1 cellular context compared by ENCODE assay signal in the genomic region with DNA sequence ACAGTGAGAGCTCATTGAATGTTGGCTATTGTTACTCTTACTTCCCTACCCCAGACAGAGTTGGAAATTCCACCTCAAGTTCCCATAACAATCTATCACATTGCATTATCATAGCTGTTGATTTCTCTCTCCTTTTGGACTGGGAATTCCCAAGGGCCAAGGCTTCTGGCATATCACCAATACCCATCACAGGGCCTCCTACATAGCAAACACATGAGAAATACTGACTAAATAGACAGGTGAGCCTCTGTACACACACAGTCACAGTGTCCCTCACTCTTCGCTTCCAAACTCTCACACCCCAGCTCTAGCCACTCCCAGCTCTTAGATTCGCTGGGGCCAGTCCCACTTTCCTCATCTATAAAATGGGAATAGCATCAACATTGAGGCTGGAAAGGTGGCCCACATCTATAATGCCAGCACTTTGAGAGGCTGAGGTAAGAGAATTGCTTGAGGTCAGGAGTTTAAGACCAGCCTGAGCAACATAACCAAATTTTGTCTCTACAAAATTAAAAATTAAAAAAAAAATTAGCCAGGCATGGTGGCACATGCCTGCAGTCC.
TF ChIP-seq lines count a peak whose summit lies in the region.

No MANE protein-coding gene starts in this region.

TF ChIP-seq in HepG2, 621 proteins besides CTCF, POLR2A, EP300 and RAD21 (continued from another document and continues in another):
- TF ChIP-seq, protein P1, sequence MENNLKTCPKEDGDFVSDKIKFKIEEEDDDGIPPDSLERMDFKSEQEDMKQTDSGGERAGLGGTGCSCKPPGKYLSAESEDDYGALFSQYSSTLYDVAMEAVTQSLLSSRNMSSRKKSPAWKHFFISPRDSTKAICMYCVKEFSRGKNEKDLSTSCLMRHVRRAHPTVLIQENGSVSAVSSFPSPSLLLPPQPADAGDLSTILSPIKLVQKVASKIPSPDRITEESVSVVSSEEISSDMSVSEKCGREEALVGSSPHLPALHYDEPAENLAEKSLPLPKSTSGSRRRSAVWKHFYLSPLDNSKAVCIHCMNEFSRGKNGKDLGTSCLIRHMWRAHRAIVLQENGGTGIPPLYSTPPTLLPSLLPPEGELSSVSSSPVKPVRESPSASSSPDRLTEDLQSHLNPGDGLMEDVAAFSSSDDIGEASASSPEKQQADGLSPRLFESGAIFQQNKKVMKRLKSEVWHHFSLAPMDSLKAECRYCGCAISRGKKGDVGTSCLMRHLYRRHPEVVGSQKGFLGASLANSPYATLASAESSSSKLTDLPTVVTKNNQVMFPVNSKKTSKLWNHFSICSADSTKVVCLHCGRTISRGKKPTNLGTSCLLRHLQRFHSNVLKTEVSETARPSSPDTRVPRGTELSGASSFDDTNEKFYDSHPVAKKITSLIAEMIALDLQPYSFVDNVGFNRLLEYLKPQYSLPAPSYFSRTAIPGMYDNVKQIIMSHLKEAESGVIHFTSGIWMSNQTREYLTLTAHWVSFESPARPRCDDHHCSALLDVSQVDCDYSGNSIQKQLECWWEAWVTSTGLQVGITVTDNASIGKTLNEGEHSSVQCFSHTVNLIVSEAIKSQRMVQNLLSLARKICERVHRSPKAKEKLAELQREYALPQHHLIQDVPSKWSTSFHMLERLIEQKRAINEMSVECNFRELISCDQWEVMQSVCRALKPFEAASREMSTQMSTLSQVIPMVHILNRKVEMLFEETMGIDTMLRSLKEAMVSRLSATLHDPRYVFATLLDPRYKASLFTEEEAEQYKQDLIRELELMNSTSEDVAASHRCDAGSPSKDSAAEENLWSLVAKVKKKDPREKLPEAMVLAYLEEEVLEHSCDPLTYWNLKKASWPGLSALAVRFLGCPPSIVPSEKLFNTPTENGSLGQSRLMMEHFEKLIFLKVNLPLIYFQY (CRISPR knock-in tag; IDR thresholded peaks at IDR 0.05; ENCODE audit: borderline replicate concordance), result no peak
- TF ChIP-seq ZNF737 (CRISPR knock-in tag; IDR thresholded peaks at IDR 0.05; ENCODE audit: borderline replicate concordance), result no peak
- TF ChIP-seq RFX5 (IDR thresholded peaks at IDR 0.05; ENCODE audit: low read depth, low read length), result no peak
- no peak for TF ChIP-seq PAX8 (CRISPR knock-in tag; IDR thresholded peaks at IDR 0.05; ENCODE audit: borderline replicate concordance)
- no peak for TF ChIP-seq NFE2L2 (IDR thresholded peaks at IDR 0.05; ENCODE audit: low read length)
- TF ChIP-seq ZNF839 (CRISPR knock-in tag; IDR thresholded peaks at IDR 0.05; ENCODE audit: borderline replicate concordance), result no peak
- TF ChIP-seq, protein P2, sequence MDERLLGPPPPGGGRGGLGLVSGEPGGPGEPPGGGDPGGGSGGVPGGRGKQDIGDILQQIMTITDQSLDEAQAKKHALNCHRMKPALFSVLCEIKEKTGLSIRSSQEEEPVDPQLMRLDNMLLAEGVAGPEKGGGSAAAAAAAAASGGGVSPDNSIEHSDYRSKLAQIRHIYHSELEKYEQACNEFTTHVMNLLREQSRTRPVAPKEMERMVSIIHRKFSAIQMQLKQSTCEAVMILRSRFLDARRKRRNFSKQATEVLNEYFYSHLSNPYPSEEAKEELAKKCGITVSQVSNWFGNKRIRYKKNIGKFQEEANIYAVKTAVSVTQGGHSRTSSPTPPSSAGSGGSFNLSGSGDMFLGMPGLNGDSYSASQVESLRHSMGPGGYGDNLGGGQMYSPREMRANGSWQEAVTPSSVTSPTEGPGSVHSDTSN (CRISPR knock-in tag; IDR thresholded peaks at IDR 0.05), result no peak
- TF ChIP-seq BHLHE40 (IDR thresholded peaks at IDR 0.05; ENCODE audit: low read length), result no peak
- TF ChIP-seq, protein P3, sequence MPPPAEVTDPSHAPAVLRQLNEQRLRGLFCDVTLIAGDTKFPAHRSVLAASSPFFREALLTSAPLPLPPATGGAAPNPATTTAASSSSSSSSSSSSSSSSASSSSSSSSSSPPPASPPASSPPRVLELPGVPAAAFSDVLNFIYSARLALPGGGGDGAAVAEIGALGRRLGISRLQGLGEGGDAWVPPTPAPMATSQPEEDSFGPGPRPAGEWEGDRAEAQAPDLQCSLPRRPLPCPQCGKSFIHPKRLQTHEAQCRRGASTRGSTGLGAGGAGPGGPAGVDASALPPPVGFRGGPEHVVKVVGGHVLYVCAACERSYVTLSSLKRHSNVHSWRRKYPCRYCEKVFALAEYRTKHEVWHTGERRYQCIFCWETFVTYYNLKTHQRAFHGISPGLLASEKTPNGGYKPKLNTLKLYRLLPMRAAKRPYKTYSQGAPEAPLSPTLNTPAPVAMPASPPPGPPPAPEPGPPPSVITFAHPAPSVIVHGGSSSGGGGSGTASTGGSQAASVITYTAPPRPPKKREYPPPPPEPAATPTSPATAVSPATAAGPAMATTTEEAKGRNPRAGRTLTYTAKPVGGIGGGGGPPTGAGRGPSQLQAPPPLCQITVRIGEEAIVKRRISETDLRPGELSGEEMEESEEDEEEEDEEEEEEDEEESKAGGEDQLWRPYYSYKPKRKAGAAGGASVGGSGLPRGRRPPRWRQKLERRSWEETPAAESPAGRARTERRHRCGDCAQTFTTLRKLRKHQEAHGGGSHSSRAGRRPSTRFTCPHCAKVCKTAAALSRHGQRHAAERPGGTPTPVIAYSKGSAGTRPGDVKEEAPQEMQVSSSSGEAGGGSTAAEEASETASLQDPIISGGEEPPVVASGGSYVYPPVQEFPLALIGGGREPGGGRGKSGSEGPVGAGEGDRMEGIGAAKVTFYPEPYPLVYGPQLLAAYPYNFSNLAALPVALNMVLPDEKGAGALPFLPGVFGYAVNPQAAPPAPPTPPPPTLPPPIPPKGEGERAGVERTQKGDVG (CRISPR knock-in tag; IDR thresholded peaks at IDR 0.05; ENCODE audit: borderline replicate concordance), result no peak
- TF ChIP-seq ZBTB7A (CRISPR knock-in tag; IDR thresholded peaks at IDR 0.05), result no peak
- TF ChIP-seq ERF (CRISPR knock-in tag; IDR thresholded peaks at IDR 0.05), result no peak
- no peak for TF ChIP-seq SATB2 (CRISPR knock-in tag; IDR thresholded peaks at IDR 0.05)
- no peak for TF ChIP-seq ZNF746 (CRISPR knock-in tag; IDR thresholded peaks at IDR 0.05)
- TF ChIP-seq FOXA1 (IDR thresholded peaks at IDR 0.05), result no peak
- TF ChIP-seq FOXA1 (CRISPR knock-in tag; IDR thresholded peaks at IDR 0.05), result peak; percentile 72
- TF ChIP-seq, protein P4, sequence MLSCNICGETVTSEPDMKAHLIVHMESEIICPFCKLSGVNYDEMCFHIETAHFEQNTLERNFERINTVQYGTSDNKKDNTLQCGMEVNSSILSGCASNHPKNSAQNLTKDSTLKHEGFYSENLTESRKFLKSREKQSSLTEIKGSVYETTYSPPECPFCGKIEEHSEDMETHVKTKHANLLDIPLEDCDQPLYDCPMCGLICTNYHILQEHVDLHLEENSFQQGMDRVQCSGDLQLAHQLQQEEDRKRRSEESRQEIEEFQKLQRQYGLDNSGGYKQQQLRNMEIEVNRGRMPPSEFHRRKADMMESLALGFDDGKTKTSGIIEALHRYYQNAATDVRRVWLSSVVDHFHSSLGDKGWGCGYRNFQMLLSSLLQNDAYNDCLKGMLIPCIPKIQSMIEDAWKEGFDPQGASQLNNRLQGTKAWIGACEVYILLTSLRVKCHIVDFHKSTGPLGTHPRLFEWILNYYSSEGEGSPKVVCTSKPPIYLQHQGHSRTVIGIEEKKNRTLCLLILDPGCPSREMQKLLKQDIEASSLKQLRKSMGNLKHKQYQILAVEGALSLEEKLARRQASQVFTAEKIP (CRISPR knock-in tag; IDR thresholded peaks at IDR 0.05; ENCODE audit: borderline replicate concordance), result no peak
- TF ChIP-seq, protein P5, sequence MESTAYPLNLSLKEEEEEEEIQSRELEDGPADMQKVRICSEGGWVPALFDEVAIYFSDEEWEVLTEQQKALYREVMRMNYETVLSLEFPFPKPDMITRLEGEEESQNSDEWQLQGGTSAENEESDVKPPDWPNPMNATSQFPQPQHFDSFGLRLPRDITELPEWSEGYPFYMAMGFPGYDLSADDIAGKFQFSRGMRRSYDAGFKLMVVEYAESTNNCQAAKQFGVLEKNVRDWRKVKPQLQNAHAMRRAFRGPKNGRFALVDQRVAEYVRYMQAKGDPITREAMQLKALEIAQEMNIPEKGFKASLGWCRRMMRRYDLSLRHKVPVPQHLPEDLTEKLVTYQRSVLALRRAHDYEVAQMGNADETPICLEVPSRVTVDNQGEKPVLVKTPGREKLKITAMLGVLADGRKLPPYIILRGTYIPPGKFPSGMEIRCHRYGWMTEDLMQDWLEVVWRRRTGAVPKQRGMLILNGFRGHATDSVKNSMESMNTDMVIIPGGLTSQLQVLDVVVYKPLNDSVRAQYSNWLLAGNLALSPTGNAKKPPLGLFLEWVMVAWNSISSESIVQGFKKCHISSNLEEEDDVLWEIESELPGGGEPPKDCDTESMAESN (CRISPR knock-in tag; conservative IDR thresholded peaks at IDR 0.05), result no peak
- no peak for TF ChIP-seq ZNF143 (CRISPR knock-in tag; IDR thresholded peaks at IDR 0.05)
- no peak for TF ChIP-seq TRIM24 (CRISPR knock-in tag; IDR thresholded peaks at IDR 0.05)
- TF ChIP-seq, protein P6, sequence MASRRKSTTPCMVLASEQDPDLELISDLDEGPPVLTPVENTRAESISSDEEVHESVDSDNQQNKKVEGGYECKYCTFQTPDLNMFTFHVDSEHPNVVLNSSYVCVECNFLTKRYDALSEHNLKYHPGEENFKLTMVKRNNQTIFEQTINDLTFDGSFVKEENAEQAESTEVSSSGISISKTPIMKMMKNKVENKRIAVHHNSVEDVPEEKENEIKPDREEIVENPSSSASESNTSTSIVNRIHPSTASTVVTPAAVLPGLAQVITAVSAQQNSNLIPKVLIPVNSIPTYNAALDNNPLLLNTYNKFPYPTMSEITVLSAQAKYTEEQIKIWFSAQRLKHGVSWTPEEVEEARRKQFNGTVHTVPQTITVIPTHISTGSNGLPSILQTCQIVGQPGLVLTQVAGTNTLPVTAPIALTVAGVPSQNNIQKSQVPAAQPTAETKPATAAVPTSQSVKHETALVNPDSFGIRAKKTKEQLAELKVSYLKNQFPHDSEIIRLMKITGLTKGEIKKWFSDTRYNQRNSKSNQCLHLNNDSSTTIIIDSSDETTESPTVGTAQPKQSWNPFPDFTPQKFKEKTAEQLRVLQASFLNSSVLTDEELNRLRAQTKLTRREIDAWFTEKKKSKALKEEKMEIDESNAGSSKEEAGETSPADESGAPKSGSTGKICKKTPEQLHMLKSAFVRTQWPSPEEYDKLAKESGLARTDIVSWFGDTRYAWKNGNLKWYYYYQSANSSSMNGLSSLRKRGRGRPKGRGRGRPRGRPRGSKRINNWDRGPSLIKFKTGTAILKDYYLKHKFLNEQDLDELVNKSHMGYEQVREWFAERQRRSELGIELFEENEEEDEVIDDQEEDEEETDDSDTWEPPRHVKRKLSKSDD (CRISPR knock-in tag; IDR thresholded peaks at IDR 0.05; ENCODE audit: low read depth), result no peak
- TF ChIP-seq MEIS1 (CRISPR knock-in tag; IDR thresholded peaks at IDR 0.05; ENCODE audit: borderline replicate concordance), result no peak
- no peak for TF ChIP-seq SOX6 (IDR thresholded peaks at IDR 0.05)
- peak; percentile 50 for TF ChIP-seq SOX6 (CRISPR knock-in tag; IDR thresholded peaks at IDR 0.05)
- TF ChIP-seq TP53 (CRISPR knock-in tag; conservative IDR thresholded peaks at IDR 0.05), result no peak
- peak; percentile 53; the same call in 1 of the 2 replicates for TF ChIP-seq NCOA2 (CRISPR knock-in tag; IDR thresholded peaks at IDR 0.05)
- TF ChIP-seq KDM1A (CRISPR knock-in tag; IDR thresholded peaks at IDR 0.05), result no peak
- TF ChIP-seq ZNF501 (CRISPR knock-in tag; IDR thresholded peaks at IDR 0.05), result no peak
- TF ChIP-seq, protein P7, sequence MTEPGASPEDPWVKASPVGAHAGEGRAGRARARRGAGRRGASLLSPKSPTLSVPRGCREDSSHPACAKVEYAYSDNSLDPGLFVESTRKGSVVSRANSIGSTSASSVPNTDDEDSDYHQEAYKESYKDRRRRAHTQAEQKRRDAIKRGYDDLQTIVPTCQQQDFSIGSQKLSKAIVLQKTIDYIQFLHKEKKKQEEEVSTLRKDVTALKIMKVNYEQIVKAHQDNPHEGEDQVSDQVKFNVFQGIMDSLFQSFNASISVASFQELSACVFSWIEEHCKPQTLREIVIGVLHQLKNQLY (CRISPR knock-in tag; IDR thresholded peaks at IDR 0.05), result no peak
- no peak for TF ChIP-seq PHF8 (CRISPR knock-in tag; IDR thresholded peaks at IDR 0.05)
- no peak for TF ChIP-seq ETV5 (CRISPR knock-in tag; IDR thresholded peaks at IDR 0.05; ENCODE audit: borderline replicate concordance)
- TF ChIP-seq SRSF1 (optimal IDR thresholded peaks at IDR 0.05; ENCODE audit: low read depth, low read length), result no peak
- no peak for TF ChIP-seq ZNF441 (CRISPR knock-in tag; IDR thresholded peaks at IDR 0.05; ENCODE audit: borderline replicate concordance)
- no peak for TF ChIP-seq ZNF577 (CRISPR knock-in tag; IDR thresholded peaks at IDR 0.05; ENCODE audit: borderline replicate concordance, low read depth)
- no peak for TF ChIP-seq FOXC1 (CRISPR knock-in tag; IDR thresholded peaks at IDR 0.05; ENCODE audit: borderline replicate concordance)
- TF ChIP-seq ASH2L (IDR thresholded peaks at IDR 0.05; ENCODE audit: insufficient read length, low read depth, low read length), result no peak
- TF ChIP-seq KLF16 (CRISPR knock-in tag; IDR thresholded peaks at IDR 0.05), result no peak
- no peak for TF ChIP-seq PHF5A (CRISPR knock-in tag; IDR thresholded peaks at IDR 0.05; ENCODE audit: low read depth, unreplicated experiment)
- no peak for TF ChIP-seq CHD4 (IDR thresholded peaks at IDR 0.05; ENCODE audit: borderline replicate concordance, low read length)
- TF ChIP-seq ZNF543 (CRISPR knock-in tag; IDR thresholded peaks at IDR 0.05), result no peak
